ENCODE assay signal across 9 cellular contexts in the genomic region with DNA sequence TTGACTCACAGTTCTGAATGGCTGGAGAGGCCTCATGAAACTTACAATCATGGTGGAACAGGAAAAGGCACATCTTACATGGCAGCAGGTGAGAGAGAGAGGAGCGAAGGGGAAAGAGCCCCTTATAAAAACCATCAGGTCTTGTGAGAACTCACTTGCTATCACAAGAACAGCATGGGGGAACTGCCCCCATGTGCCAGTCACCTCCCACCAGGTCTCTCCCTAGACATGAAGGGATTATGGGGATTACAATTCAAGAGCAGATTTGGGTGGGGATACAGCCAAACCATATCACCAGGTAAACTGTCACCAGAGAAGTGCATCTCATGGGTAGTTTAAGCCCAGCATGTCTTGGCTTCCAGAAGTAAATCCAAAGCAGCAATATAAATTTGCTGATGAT.
"Had no signal": no experiment of that assay in that cellular context is flagged by ENCODE, and none has a peak within 500 bp of the region (broad histone marks: within the 10 kb centered on the region; RNA-seq: fewer than 3 reads in every experiment).

No MANE protein-coding gene starts in this region.

- H3K27ac ChIP-seq: HL-60 had no signal

- H3K9me3 Mint-ChIP-seq: HFFc6 had no signal

- H3K4me3 Mint-ChIP-seq: HFFc6, IgD-negative memory B cell had no signal

- H3K36me3 ChIP-seq: HAP-1 had no signal

- H3K4me3 ChIP-seq: HAP-1 had no signal

- DNase-seq: GOT3, H7, HFFc6, KG1 had no signal

- H3K27ac Mint-ChIP-seq: HFFc6, IgD-negative memory B cell had no signal

- H3K9me3 ChIP-seq: HAP-1 had no signal

- H3K36me3 Mint-ChIP-seq: IgD-negative memory B cell had no signal

- FAIRE-seq: HepG2 had no signal

- ATAC-seq: HCT116, HepG2 had no signal
